In genomic region chr13:71240906-71241305, GRCh38 we compare ENCODE assay signal across 9 cellular contexts.
DNase-seq lines count a peak whose midpoint lies in the region; ATAC-seq and TF ChIP-seq lines count a peak whose summit lies in the region.
"Had no signal": no experiment of that assay in that cellular context is flagged by ENCODE, and none has a peak within 500 bp of the region (broad histone marks: within the 10 kb centered on the region; RNA-seq: fewer than 3 reads in every experiment).

No MANE protein-coding gene starts in this region.

- in situ Hi-C loops in Panc1 (cut with HindIII; ENCODE audit: low pct_unique_long_range_greater_than_20kb, low sequenced_read_pairs): no loop called here

- no peaks in the 10 kb centered on the region for H3K9me3 ChIP-seq in Panc1 (ENCODE audit: control insufficient read depth, insufficient read depth, low read depth, low read length)
- no peaks in the 10 kb centered on the region for H3K9me3 ChIP-seq in thyroid gland

- H3K27ac Mint-ChIP-seq in glutamatergic neuron (ENCODE audit: unreplicated experiment): no peak overlapping the region
- no peak overlapping the region for H3K27ac Mint-ChIP-seq in endothelial cell (ENCODE audit: unreplicated experiment)

- H3K36me3 Mint-ChIP-seq in glutamatergic neuron (ENCODE audit: unreplicated experiment) (no peaks in the 10 kb centered on the region), endothelial cell (ENCODE audit: low read depth, unreplicated experiment) (no peaks in the 10 kb centered on the region)

- H3K4me3 ChIP-seq in Panc1 (ENCODE audit: low read depth in 2 of 2, low read length in 2 of 2): no peak overlapping the region
- no peak overlapping the region for H3K4me3 ChIP-seq in thyroid gland (replicated peaks in 1 of 3)

- DNase-seq in Panc1 (ENCODE audit: low read depth, low spot score) (no peak), glutamatergic neuron (no peak), NOMO-1 treated with dmso at 0.1 percent for 144 hours (lab: John Stamatoyannopoulos, UW; ENCODE audit: unreplicated experiment) (no peak), endothelial cell (ENCODE audit: low spot score) (no peak), thyroid gland (no peak)
- DNase-seq: T-helper 2 cell had no signal

- H3K27me3 ChIP-seq in Panc1 (ENCODE audit: control insufficient read depth, insufficient read depth, low read length) (no peaks in the 10 kb centered on the region), thyroid gland (no peaks in the 10 kb centered on the region)

- no peak overlapping the region for H3K4me3 Mint-ChIP-seq in glutamatergic neuron (ENCODE audit: unreplicated experiment)
- no peak overlapping the region for H3K4me3 Mint-ChIP-seq in endothelial cell (ENCODE audit: unreplicated experiment)

- no peak for TF ChIP-seq POLR2A in thyroid gland (IDR thresholded peaks at IDR 0.05)

- H3K36me3 ChIP-seq in Panc1 (ENCODE audit: control insufficient read depth, insufficient read depth, low read length) (no peaks in the 10 kb centered on the region), thyroid gland (no peaks in the 10 kb centered on the region)

- no peaks in the 10 kb centered on the region for H3K9me3 Mint-ChIP-seq in glutamatergic neuron (ENCODE audit: unreplicated experiment)
- no peaks in the 10 kb centered on the region for H3K9me3 Mint-ChIP-seq in endothelial cell (ENCODE audit: unreplicated experiment)

- 84 to 86% methylated on average over 1 of the region's 1 CpG for WGBS in thyroid gland, 2 donors

- TF ChIP-seq CTCF in 22Rv1 (IDR thresholded peaks at IDR 0.05) (peak; percentile 74), Panc1 (IDR thresholded peaks at IDR 0.05) (peak; percentile 33; the same call in 1 of the 2 replicates), glutamatergic neuron (IDR thresholded peaks at IDR 0.05; ENCODE audit: partially characterized antibody, unreplicated experiment) (peak; percentile 34), endothelial cell (IDR thresholded peaks at IDR 0.05; ENCODE audit: unreplicated experiment) (no peak), thyroid gland (IDR thresholded peaks at IDR 0.05) (no peak)

- H3K4me1 ChIP-seq in Panc1 (ENCODE audit: control insufficient read depth, insufficient read depth, low read length) (no peaks in the 10 kb centered on the region), thyroid gland (no peaks in the 10 kb centered on the region)

- ATAC-seq in GM18909 (IDR thresholded peaks at IDR 0.05; ENCODE audit: poor library complexity, unreplicated experiment) (peak; percentile 63), Panc1 (no peak), HG03439 (IDR thresholded peaks at IDR 0.05; ENCODE audit: unreplicated experiment) (no peak)

- peaks cover 2% of the 10 kb centered on the region for H3K27me3 Mint-ChIP-seq in glutamatergic neuron (ENCODE audit: unreplicated experiment)
- no peaks in the 10 kb centered on the region for H3K27me3 Mint-ChIP-seq in endothelial cell (ENCODE audit: unreplicated experiment)

- CTCF ChIA-PET in Panc1 (lab: Charles Lee): no interaction called here

- H3K4me1 Mint-ChIP-seq in glutamatergic neuron (ENCODE audit: low read depth, unreplicated experiment) (peaks cover 9% of the 10 kb centered on the region), endothelial cell (ENCODE audit: unreplicated experiment) (peaks cover 3% of the 10 kb centered on the region)

- no TSS peak for BruUV-seq in Panc1 (replicated peaks; lab: Mats Ljungman, UMichigan)

- intact Hi-C loops in Panc1 (cut with micrococcal nuclease; ENCODE audit: unreplicated experiment): no loop called here
- intact Hi-C loops in thyroid gland (cut with DNase I): no loop called here

- POLR2A ChIA-PET in Panc1 (lab: Charles Lee): no interaction called here

- H3K27ac ChIP-seq in 22Rv1: no peak overlapping the region
- no peak overlapping the region for H3K27ac ChIP-seq in Panc1 (ENCODE audit: low read length)
- no peak overlapping the region for H3K27ac ChIP-seq in thyroid gland

Comparison
In these comparisons a context has a peak if more than half of its experiments do, and no peak if none do; other contexts are left out.
1. CTCF ChIP-seq: peak in 22Rv1 (single experiment), Panc1 (single experiment) and glutamatergic neuron (single experiment); none in endothelial cell (single experiment) and thyroid gland (0 of 6).